ENCODE assay signal across 21 cellular contexts in genomic region chr5:160774006-160774405, GRCh38.
"Had no signal": no experiment of that assay in that cellular context is flagged by ENCODE, and none has a peak within 500 bp of the region (broad histone marks: within the 10 kb centered on the region; RNA-seq: fewer than 3 reads in every experiment).

No MANE protein-coding gene starts in this region.

- H3K4me3 Mint-ChIP-seq: activated CD4-positive, alpha-beta T cell treated with anti-CD3 and anti-CD28 coated beads, Interleukin-2, amount 10 ng/mL, durations not matched to agents 24 days and 14 days; activated CD8-positive, alpha-beta T cell treated with anti-CD3 and anti-CD28 coated beads for 36 hours; activated naive CD8-positive, alpha-beta T cell treated with anti-CD3 and anti-CD28 coated beads for 36 hours; activated T-helper 17 cell treated with anti-CD3 and anti-CD28 coated beads, Interleukin-2, amount 50 U/mL, for 72 hours; stimulated activated naive CD8-positive, alpha-beta T cell treated with anti-CD3 and anti-CD28 coated beads, Interleukin-15, amount 100 ng/mL, for 72 hours had no signal

- DNase-seq: activated CD4-positive, alpha-beta T cell treated with anti-CD3 and anti-CD28 coated beads, Interleukin-2, amount 10 ng/mL, durations not matched to agents 24 days and 14 days; activated CD8-positive, alpha-beta T cell treated with anti-CD3 and anti-CD28 coated beads for 36 hours; activated naive CD4-positive, alpha-beta T cell; activated naive CD8-positive, alpha-beta T cell treated with anti-CD3 and anti-CD28 coated beads for 36 hours; activated T-cell treated with anti-CD3 and anti-CD28 coated beads, Interleukin-2, amount 50 U/mL, for 1 hour; amniotic stem cell; erythroblast; foreskin melanocyte; kidney; left ventricle myocardium inferior; mammary epithelial cell; ovary; psoas muscle; right lobe of liver; small intestine; stimulated activated CD4-positive, alpha-beta T cell treated with anti-CD3 and anti-CD28 coated beads, Interleukin-4, amount 100 ng/mL, for 1 hour; stimulated activated naive CD8-positive, alpha-beta T cell treated with anti-CD3 and anti-CD28 coated beads, Interleukin-15, amount 100 ng/mL, for 72 hours; T1000; testis; upper lobe of left lung had no signal

- H3K27ac Mint-ChIP-seq: activated CD4-positive, alpha-beta T cell treated with anti-CD3 and anti-CD28 coated beads, Interleukin-2, amount 10 ng/mL, durations not matched to agents 24 days and 14 days; activated CD8-positive, alpha-beta T cell treated with anti-CD3 and anti-CD28 coated beads for 36 hours; activated naive CD8-positive, alpha-beta T cell treated with anti-CD3 and anti-CD28 coated beads for 36 hours; activated T-helper 17 cell treated with anti-CD3 and anti-CD28 coated beads, Interleukin-2, amount 50 U/mL, for 72 hours; stimulated activated naive CD8-positive, alpha-beta T cell treated with anti-CD3 and anti-CD28 coated beads, Interleukin-15, amount 100 ng/mL, for 72 hours had no signal

- H3K27ac ChIP-seq: left ventricle myocardium inferior, ovary, psoas muscle, right lobe of liver, testis, upper lobe of left lung had no signal

- H3K27me3 Mint-ChIP-seq: activated CD4-positive, alpha-beta T cell treated with anti-CD3 and anti-CD28 coated beads, Interleukin-2, amount 10 ng/mL, durations not matched to agents 24 days and 14 days; activated naive CD8-positive, alpha-beta T cell treated with anti-CD3 and anti-CD28 coated beads for 36 hours had no signal

- H3K4me1 Mint-ChIP-seq: activated CD4-positive, alpha-beta T cell treated with anti-CD3 and anti-CD28 coated beads, Interleukin-2, amount 10 ng/mL, durations not matched to agents 24 days and 14 days; activated naive CD8-positive, alpha-beta T cell treated with anti-CD3 and anti-CD28 coated beads for 36 hours; activated T-helper 17 cell treated with anti-CD3 and anti-CD28 coated beads, Interleukin-2, amount 50 U/mL, for 72 hours; stimulated activated naive CD8-positive, alpha-beta T cell treated with anti-CD3 and anti-CD28 coated beads, Interleukin-15, amount 100 ng/mL, for 72 hours had no signal

- H3K36me3 Mint-ChIP-seq: activated naive CD8-positive, alpha-beta T cell treated with anti-CD3 and anti-CD28 coated beads for 36 hours had no signal

- ATAC-seq: activated CD8-positive, alpha-beta T cell treated with anti-CD3 and anti-CD28 coated beads for 36 hours; activated T-helper 17 cell treated with anti-CD3 and anti-CD28 coated beads, Interleukin-2, amount 50 U/mL, for 72 hours; psoas muscle; right lobe of liver; stimulated activated naive CD8-positive, alpha-beta T cell treated with anti-CD3 and anti-CD28 coated beads, Interleukin-15, amount 100 ng/mL, for 72 hours had no signal

- H3K9me3 Mint-ChIP-seq: activated CD4-positive, alpha-beta T cell treated with anti-CD3 and anti-CD28 coated beads, Interleukin-2, amount 10 ng/mL, durations not matched to agents 24 days and 14 days; activated CD8-positive, alpha-beta T cell treated with anti-CD3 and anti-CD28 coated beads for 36 hours; activated naive CD8-positive, alpha-beta T cell treated with anti-CD3 and anti-CD28 coated beads for 36 hours; activated T-helper 17 cell treated with anti-CD3 and anti-CD28 coated beads, Interleukin-2, amount 50 U/mL, for 72 hours; stimulated activated naive CD8-positive, alpha-beta T cell treated with anti-CD3 and anti-CD28 coated beads, Interleukin-15, amount 100 ng/mL, for 72 hours had no signal
